ENCODE assay signal across 27 cellular contexts in genomic region chr19:4553775-4554174, GRCh38. TPM values are rescaled to one million over a fixed set of nuclear protein-coding genes. Genes with fewer than 3 reads are reported as not detected.
"Had no signal": no experiment of that assay in that cellular context is flagged by ENCODE, and none has a peak within 500 bp of the region (broad histone marks: within the 10 kb centered on the region; RNA-seq: fewer than 3 reads in every experiment).

No MANE protein-coding gene starts in this region.

- H3K27ac Mint-ChIP-seq: IgD-negative memory B cell had no signal

- DNase-seq: KBM-7, NCI-H1092, NCI-H1105 treated with DMSO at 0.1 percent for 48 hours, NCI-H1417 treated with DMSO at 0.1 percent for 48 hours, NCI-H146, NCI-H1694 treated with DMSO at 0.1 percent for 48 hours, NCI-H2029, NCI-H2081 treated with DMSO at 0.1 percent for 48 hours, NCI-H2171, NCI-H226, NCI-H446, NCI-H510A, NCI-H524 treated with DMSO at 0.1 percent for 48 hours, NCI-H69, NCI-H774, PC-3, SHP77, SK-N-SH, SW 1271 had no signal

- ATAC-seq: Panc1, PC-3 had no signal

- H3K36me3 Mint-ChIP-seq: IgD-negative memory B cell had no signal

- H3K9me2 ChIP-seq: SK-N-SH had no signal

- H3K4me2 ChIP-seq: SK-N-SH had no signal

- H3K9me3 ChIP-seq: SK-N-SH had no signal

- H3K27ac ChIP-seq: HL-60, RWPE1 had no signal

RNA-seq across cellular contexts. Expression of gene SEMA6B, which starts 5.7 kb away (rescaled TPM):
- total RNA-seq: OCI-LY7 had no signal
- polyA plus RNA-seq: IgD-negative memory B cell had no signal

RNA-seq across cellular contexts. Expression of gene LRG1, which starts 13.9 kb away (rescaled TPM):
- total RNA-seq: LHCN-M2 had no signal

RNA-seq across cellular contexts. Expression of gene PLIN5, which starts 18.8 kb away (rescaled TPM):
- total RNA-seq: MCF 10A, SK-MEL-5 had no signal
- polyA plus RNA-seq: IgD-negative memory B cell had no signal
